Comparison of ENCODE assay signal across 16 cellular contexts in genomic region chr7:100155553-100156317, GRCh38. TPM values are rescaled to one million over a fixed set of nuclear protein-coding genes. Genes with fewer than 3 reads are reported as not detected.
A peak's percentile ranks its signal among the peaks of the same experiment; 100 is the strongest.
DNase-seq lines count a peak whose midpoint lies in the region; ATAC-seq and TF ChIP-seq lines count a peak whose summit lies in the region.
"Had no signal": no experiment of that assay in that cellular context is flagged by ENCODE, and none has a peak within 500 bp of the region (broad histone marks: within the 10 kb centered on the region; RNA-seq: fewer than 3 reads in every experiment).

No MANE protein-coding gene starts in this region.

- ATAC-seq in stimulated activated memory B cell treated with anti-CD40 and anti-IgM and Interleukin-4, amounts not matched to agents 10 μg/mL and 1 μg/mL and 100 μg/mL, for 72 hours = no peak

- H3K27ac Mint-ChIP-seq in activated naive CD4-positive, alpha-beta T cell treated with anti-CD3 and anti-CD28 coated beads, Interleukin-2, amount 10 ng/mL, durations not matched to agents 7 days and 5 days = peak overlapping the region; percentile 82
- peak overlapping the region in 1 of 5 experiments; percentile 43 for H3K27ac Mint-ChIP-seq in brain
- H3K27ac Mint-ChIP-seq in stimulated activated memory B cell treated with anti-CD40 and anti-IgM and Interleukin-4, amounts not matched to agents 10 μg/mL and 1 μg/mL and 100 μg/mL, for 72 hours = peak overlapping the region; percentile 82

- no peak overlapping the region for H3K4me3 Mint-ChIP-seq in activated naive CD4-positive, alpha-beta T cell treated with anti-CD3 and anti-CD28 coated beads, Interleukin-2, amount 10 ng/mL, durations not matched to agents 7 days and 5 days
- peak overlapping the region in 4 of 5 experiments; percentile 18 to 91 (median 23) for H3K4me3 Mint-ChIP-seq in brain
- H3K4me3 Mint-ChIP-seq in stimulated activated memory B cell treated with anti-CD40 and anti-IgM and Interleukin-4, amounts not matched to agents 10 μg/mL and 1 μg/mL and 100 μg/mL, for 72 hours = no peak overlapping the region

- H3K9me3 Mint-ChIP-seq in activated naive CD4-positive, alpha-beta T cell treated with anti-CD3 and anti-CD28 coated beads, Interleukin-2, amount 10 ng/mL, durations not matched to agents 7 days and 5 days = no peaks in the 10 kb centered on the region
- no peaks in the 10 kb centered on the region for H3K9me3 Mint-ChIP-seq in brain
- H3K9me3 Mint-ChIP-seq in stimulated activated memory B cell treated with anti-CD40 and anti-IgM and Interleukin-4, amounts not matched to agents 10 μg/mL and 1 μg/mL and 100 μg/mL, for 72 hours = no peaks in the 10 kb centered on the region
- H3K9me3 Mint-ChIP-seq: activated T-cell treated with anti-CD3 and anti-CD28 coated beads, Interleukin-2, amount 50 U/mL, for 4 hours; effector memory CD8-positive, alpha-beta T cell had no signal

- H3K36me3 Mint-ChIP-seq in activated naive CD4-positive, alpha-beta T cell treated with anti-CD3 and anti-CD28 coated beads, Interleukin-2, amount 10 ng/mL, durations not matched to agents 7 days and 5 days = peaks cover 55% of the 10 kb centered on the region
- H3K36me3 Mint-ChIP-seq in brain = peaks cover 13% of the 10 kb centered on the region
- H3K36me3 Mint-ChIP-seq in stimulated activated memory B cell treated with anti-CD40 and anti-IgM and Interleukin-4, amounts not matched to agents 10 μg/mL and 1 μg/mL and 100 μg/mL, for 72 hours = peaks cover 22% of the 10 kb centered on the region

- H3K9me3 ChIP-seq in OCI-LY1 (ENCODE audit: low read length) (no peaks in the 10 kb centered on the region), left ventricle myocardium inferior (replicated peaks) (no peaks in the 10 kb centered on the region)
- H3K9me3 ChIP-seq: suprapubic skin had no signal

- no peak overlapping the region for H3K9ac ChIP-seq in OCI-LY1 (ENCODE audit: low read length)

- intact Hi-C loops in left ventricle myocardium inferior (cut with micrococcal nuclease) = no loop called here

- H3K4me1 ChIP-seq in OCI-LY1 (ENCODE audit: insufficient read depth, low read length, severe bottlenecking) (peaks cover 70% of the 10 kb centered on the region), left ventricle myocardium inferior (peaks cover 26% of the 10 kb centered on the region)

- no peak overlapping the region for H2AFZ ChIP-seq in OCI-LY1 (ENCODE audit: low read length)

- H3F3A ChIP-seq in OCI-LY1 (ENCODE audit: insufficient read depth, low read length) = no peaks in the 10 kb centered on the region

- H3K4me3 ChIP-seq in OCI-LY1 (ENCODE audit: low read depth, low read length, poor library complexity, severe bottlenecking) = no peak overlapping the region
- H3K4me3 ChIP-seq in left ventricle myocardium inferior = no peak overlapping the region
- H3K4me3 ChIP-seq: lung, skin epidermis, suprapubic skin had no signal

- peak overlapping the region; percentile 96; the same call in 1 of the 2 replicates for H3K4me2 ChIP-seq in OCI-LY1 (ENCODE audit: low read length)

- peak overlapping the region; percentile 65 for H3K27ac ChIP-seq in OCI-LY1 (ENCODE audit: low read depth, low read length, poor library complexity, severe bottlenecking)
- no peak overlapping the region for H3K27ac ChIP-seq in left ventricle myocardium inferior (replicated peaks)
- H3K27ac ChIP-seq: brain microvascular endothelial cell, suprapubic skin had no signal

- H3K27me3 ChIP-seq in OCI-LY1 (ENCODE audit: insufficient read depth, low read length) = no peaks in the 10 kb centered on the region
- H3K27me3 ChIP-seq in left ventricle myocardium inferior (ENCODE audit: low read depth) = no peaks in the 10 kb centered on the region
- H3K27me3 ChIP-seq: brain microvascular endothelial cell, suprapubic skin had no signal

- no peaks in the 10 kb centered on the region for H3K27me3 Mint-ChIP-seq in activated naive CD4-positive, alpha-beta T cell treated with anti-CD3 and anti-CD28 coated beads, Interleukin-2, amount 10 ng/mL, durations not matched to agents 7 days and 5 days
- H3K27me3 Mint-ChIP-seq in brain = peaks cover 5% of the 10 kb centered on the region
- no peaks in the 10 kb centered on the region for H3K27me3 Mint-ChIP-seq in stimulated activated memory B cell treated with anti-CD40 and anti-IgM and Interleukin-4, amounts not matched to agents 10 μg/mL and 1 μg/mL and 100 μg/mL, for 72 hours
- H3K27me3 Mint-ChIP-seq: effector memory CD8-positive, alpha-beta T cell had no signal

- H3K4me1 Mint-ChIP-seq in activated naive CD4-positive, alpha-beta T cell treated with anti-CD3 and anti-CD28 coated beads, Interleukin-2, amount 10 ng/mL, durations not matched to agents 7 days and 5 days = peaks cover 73% of the 10 kb centered on the region
- H3K4me1 Mint-ChIP-seq in brain = peaks cover 23% of the 10 kb centered on the region
- H3K4me1 Mint-ChIP-seq in stimulated activated memory B cell treated with anti-CD40 and anti-IgM and Interleukin-4, amounts not matched to agents 10 μg/mL and 1 μg/mL and 100 μg/mL, for 72 hours = peaks cover 55% of the 10 kb centered on the region

- DNase-seq in activated naive CD4-positive, alpha-beta T cell treated with anti-CD3 and anti-CD28 coated beads, Interleukin-2, amount 10 ng/mL, durations not matched to agents 7 days and 5 days = no peak
- no peak for DNase-seq in activated naive CD4-positive, alpha-beta T cell treated with anti-CD3 and anti-CD28 coated beads, Interleukin-2, amount 50 U/mL, for 16 hours
- DNase-seq in DMS79 (lab: John Stamatoyannopoulos, UW) (no peak), left ventricle myocardium inferior (no peak), OCI-M2 (lab: John Stamatoyannopoulos, UW; ENCODE audit: unreplicated experiment) (no peak)
- DNase-seq: activated T-cell treated with anti-CD3 and anti-CD28 coated beads, Interleukin-2, amount 50 U/mL, for 4 hours; brain microvascular endothelial cell; effector memory CD8-positive, alpha-beta T cell; NCI-H1417; NCI-H345 had no signal

- H3K36me3 ChIP-seq in OCI-LY1 (ENCODE audit: insufficient read depth, low read length) (peaks cover 56% of the 10 kb centered on the region), left ventricle myocardium inferior (peaks cover 37% of the 10 kb centered on the region)

- no peaks in the 10 kb centered on the region for H3K79me2 ChIP-seq in OCI-LY1 (ENCODE audit: insufficient read depth, low read length)

- no peaks in the 10 kb centered on the region for H4K20me1 ChIP-seq in OCI-LY1 (ENCODE audit: insufficient read depth, low read length)

- no peaks in the 10 kb centered on the region for H3K9me2 ChIP-seq in OCI-LY1 (ENCODE audit: low read depth, low read length)

- CTCF ChIA-PET in activated naive CD4-positive, alpha-beta T cell treated with anti-CD3 and anti-CD28 coated beads, Interleukin-2, amount 10 ng/mL, durations not matched to agents 7 days and 5 days (lab: Charles Lee) = interaction anchor here (2.5 kb wide), 1 partner anchor 23 kb away, joined by 7 read pairs; no protein-coding TSS in a partner anchor

- TF ChIP-seq CTCF in OCI-LY1 (IDR thresholded peaks at IDR 0.05; ENCODE audit: low read length) = no peak
- no peak for TF ChIP-seq CTCF in brain (conservative IDR thresholded peaks at IDR 0.05)
- TF ChIP-seq CTCF in left ventricle myocardium inferior (IDR thresholded peaks at IDR 0.05; ENCODE audit: borderline replicate concordance) = no peak

RNA-seq across cellular contexts. Expression of gene TRAPPC14, which starts 2.8 kb away (rescaled TPM):
- polyA plus RNA-seq in brain (ENCODE audit: insufficient read depth, low read depth, low replicate concordance) = 12.2 TPM
- 7.1 TPM for total RNA-seq in left ventricle myocardium inferior

RNA-seq across cellular contexts. Expression of gene LAMTOR4, which starts 7.0 kb away (rescaled TPM):
- 215 TPM for polyA plus RNA-seq in brain (ENCODE audit: insufficient read depth, low read depth, low replicate concordance)
- total RNA-seq in left ventricle myocardium inferior = 100 TPM

RNA-seq across cellular contexts. Expression of gene GAL3ST4, which starts 12.7 kb away (rescaled TPM):
- 3.9 TPM for polyA plus RNA-seq in brain (ENCODE audit: insufficient read depth, low read depth, low replicate concordance)
- 1.5 TPM for total RNA-seq in left ventricle myocardium inferior

RNA-seq across cellular contexts. Expression of gene GPC2, which starts 21.4 kb away (rescaled TPM):
- polyA plus RNA-seq in brain (ENCODE audit: insufficient read depth, low read depth, low replicate concordance) = 38.8 TPM
- 0.25 TPM for total RNA-seq in left ventricle myocardium inferior

RNA-seq across cellular contexts. Expression of gene STAG3, which starts 22.0 kb away (rescaled TPM):
- 8.9 TPM for polyA plus RNA-seq in brain (ENCODE audit: insufficient read depth, low read depth, low replicate concordance)
- total RNA-seq in left ventricle myocardium inferior = 0.74 TPM

Comparison
In these comparisons a context has a peak if more than half of its experiments do, and no peak if none do; other contexts are left out.
1. H3K4me3 Mint-ChIP-seq: peak in brain (4 of 5); none in activated naive CD4-positive, alpha-beta T cell treated with anti-CD3 and anti-CD28 coated beads, Interleukin-2, amount 10 ng/mL, durations not matched to agents 7 days and 5 days (single experiment) and stimulated activated memory B cell treated with anti-CD40 and anti-IgM and Interleukin-4, amounts not matched to agents 10 μg/mL and 1 μg/mL and 100 μg/mL, for 72 hours (single experiment).